12 cellular contexts compared by ENCODE assay signal in genomic region chr16:50593410-50594139, GRCh38. TPM values are rescaled to one million over a fixed set of nuclear protein-coding genes. Genes with fewer than 3 reads are reported as not detected.
DNase-seq lines count a peak whose midpoint lies in the region; ATAC-seq and TF ChIP-seq lines count a peak whose summit lies in the region.
"Had no signal": no experiment of that assay in that cellular context is flagged by ENCODE, and none has a peak within 500 bp of the region (broad histone marks: within the 10 kb centered on the region; RNA-seq: fewer than 3 reads in every experiment).

No MANE protein-coding gene starts in this region.

- H3K23ac ChIP-seq in neuronal stem cell (ENCODE audit: low read depth, low read length, poor library complexity), result no peak overlapping the region

- TF ChIP-seq CTCF in GM10248 (IDR thresholded peaks at IDR 0.05; ENCODE audit: control extremely low read depth, extremely low read depth, low read depth, missing control alignments) (peak; percentile 14), fibroblast of lung (conservative IDR thresholded peaks at IDR 0.05 in 1 of 2, IDR thresholded peaks at IDR 0.05 in 1 of 2; ENCODE audit: low read depth in 1 of 2, low read length in 2 of 2) (peak; percentile 16 to 38)
- no peak for TF ChIP-seq CTCF in activated CD8-positive, alpha-beta T cell treated with anti-CD3 and anti-CD28 coated beads for 36 hours (IDR thresholded peaks at IDR 0.05)

- no peak overlapping the region for H3K9ac ChIP-seq in fibroblast of lung (ENCODE audit: insufficient read depth, low read length)
- H3K9ac ChIP-seq in neuronal stem cell (ENCODE audit: low read depth, low read length, poor library complexity), result no peak overlapping the region

- no peak overlapping the region for H2BK5ac ChIP-seq in neuronal stem cell (ENCODE audit: low read length)

- H3K18ac ChIP-seq in neuronal stem cell (ENCODE audit: low read length), result no peak overlapping the region

- WGBS in neuronal stem cell (ENCODE audit: extremely low coverage in 2 of 2, insufficient read length in 2 of 2, insufficient replicate concordance in 1 of 2), 2 donors, result no CpG with 5 or more reads among the region's 9 CpGs

- H3K4me2 ChIP-seq in fibroblast of lung (ENCODE audit: extremely low read depth, insufficient read depth, low read length) (no peak overlapping the region), neuronal stem cell (ENCODE audit: insufficient read depth, low read length, poor library complexity, severe bottlenecking) (no peak overlapping the region)

- H2BK120ac ChIP-seq in neuronal stem cell (ENCODE audit: low read depth, low read length), result no peak overlapping the region

- H2AFZ ChIP-seq in fibroblast of lung (ENCODE audit: low read length) (no peak overlapping the region), neuronal stem cell (ENCODE audit: low read length) (no peak overlapping the region)

- CTCF ChIA-PET in GM10248 (lab: Yijun Ruan, JAX), result interaction anchor here (0.9 to 2.2 kb wide), 4 partner anchors 12 to 213 kb away, joined by 3 to 6 read pairs (median 4); no protein-coding TSS in a partner anchor
- CTCF ChIA-PET in activated CD8-positive, alpha-beta T cell treated with anti-CD3 and anti-CD28 coated beads for 36 hours (lab: Charles Lee), result interaction anchor here (0.9 to 1.3 kb wide), 4 partner anchors 16 to 569 kb away, joined by 3 read pairs; partner anchors contain the start of gene CNEP1R1

- no peak overlapping the region for H4K8ac ChIP-seq in neuronal stem cell (ENCODE audit: low read depth, low read length)

- H3K27ac ChIP-seq in fibroblast of lung (ENCODE audit: insufficient read depth, low read length) (no peak overlapping the region), neuronal stem cell (replicated peaks; ENCODE audit: low read length) (no peak overlapping the region)
- H3K27ac ChIP-seq: SK-N-MC had no signal

- H3K4me3 ChIP-seq in fibroblast of lung (replicated peaks in 1 of 4; ENCODE audit: control extremely low read depth in 1 of 4, insufficient read depth in 1 of 4, low read depth in 3 of 4, low read length in 4 of 4) (no peak overlapping the region), neuronal stem cell (ENCODE audit: low read length in 2 of 2) (no peak overlapping the region)
- H3K4me3 ChIP-seq: SK-N-MC had no signal

- H3K27me3 ChIP-seq in fibroblast of lung (ENCODE audit: control insufficient read depth, insufficient read depth, low read length), result peaks cover 2% of the 10 kb centered on the region
- H3K27me3 ChIP-seq in neuronal stem cell (ENCODE audit: control insufficient read depth in 3 of 3, insufficient read depth in 3 of 3, low read depth in 1 of 3, low read length in 3 of 3), result no peaks in the 10 kb centered on the region

- H3K9me3 Mint-ChIP-seq in activated CD8-positive, alpha-beta T cell treated with anti-CD3 and anti-CD28 coated beads for 36 hours, result no peaks in the 10 kb centered on the region
- H3K9me3 Mint-ChIP-seq: activated CD4-positive, alpha-beta memory T cell treated with anti-CD3 and anti-CD28 coated beads, Interleukin-2, amount 10 ng/mL, durations not matched to agents 7 days and 5 days had no signal

- H3K27me3 Mint-ChIP-seq in activated CD8-positive, alpha-beta T cell treated with anti-CD3 and anti-CD28 coated beads for 36 hours, result no peaks in the 10 kb centered on the region
- H3K27me3 Mint-ChIP-seq: activated CD4-positive, alpha-beta memory T cell treated with anti-CD3 and anti-CD28 coated beads, Interleukin-2, amount 10 ng/mL, durations not matched to agents 7 days and 5 days had no signal

- no peak overlapping the region for H3K27ac Mint-ChIP-seq in activated CD8-positive, alpha-beta T cell treated with anti-CD3 and anti-CD28 coated beads for 36 hours
- H3K27ac Mint-ChIP-seq: activated CD4-positive, alpha-beta memory T cell treated with anti-CD3 and anti-CD28 coated beads, Interleukin-2, amount 10 ng/mL, durations not matched to agents 7 days and 5 days had no signal

- H3K79me2 ChIP-seq in fibroblast of lung (ENCODE audit: control insufficient read depth, insufficient read depth, low read length), result no peaks in the 10 kb centered on the region

- H3K4me1 ChIP-seq in fibroblast of lung (ENCODE audit: control insufficient read depth, extremely low read depth, insufficient read depth, low read length) (no peaks in the 10 kb centered on the region), neuronal stem cell (ENCODE audit: control insufficient read depth in 2 of 2, insufficient read depth in 1 of 2, low read depth in 1 of 2, low read length in 2 of 2) (peaks cover 2 to 5% of the 10 kb centered on the region in 2 donors)

- peak overlapping the region; percentile 33 for H2AK5ac ChIP-seq in neuronal stem cell (ENCODE audit: low read depth, low read length)

- no peak overlapping the region for H4K91ac ChIP-seq in neuronal stem cell (ENCODE audit: low read depth, low read length, poor library complexity)

- intact Hi-C loops in activated CD8-positive, alpha-beta T cell treated with anti-CD3 and anti-CD28 coated beads for 36 hours (cut with micrococcal nuclease), result no loop called here

- peaks cover 1% of the 10 kb centered on the region for H3K36me3 Mint-ChIP-seq in activated CD8-positive, alpha-beta T cell treated with anti-CD3 and anti-CD28 coated beads for 36 hours (ENCODE audit: low read depth)

- H3K9me3 ChIP-seq in fibroblast of lung (ENCODE audit: control insufficient read depth, insufficient read depth, low read depth, low read length) (no peaks in the 10 kb centered on the region), neuronal stem cell (replicated peaks in 1 of 2; ENCODE audit: control insufficient read depth in 2 of 2, insufficient read depth in 1 of 2, low read depth in 1 of 2, low read length in 2 of 2) (no peaks in the 10 kb centered on the region)

- DNase-seq in GM10248 (ENCODE audit: extremely low spot score) (no peak), OCI-M1 (lab: John Stamatoyannopoulos, UW) (peak; percentile 22), fibroblast of lung (ENCODE audit: low read depth in 2 of 2) (peak in 1 of 2 donors; percentile 36), neuronal stem cell (ENCODE audit: low spot score) (peak; percentile 51), NCI-H1930 (lab: John Stamatoyannopoulos, UW) (no peak), putamen (ENCODE audit: low spot score) (no peak), SIG-M5 (lab: John Stamatoyannopoulos, UW) (no peak)
- DNase-seq in activated CD8-positive, alpha-beta T cell treated with anti-CD3 and anti-CD28 coated beads for 36 hours, result no peak
- DNase-seq: activated CD4-positive, alpha-beta memory T cell treated with anti-CD3 and anti-CD28 coated beads, Interleukin-2, amount 10 ng/mL, durations not matched to agents 7 days and 5 days; DMS79; NCI-H2107 had no signal

- H3K79me1 ChIP-seq in neuronal stem cell (ENCODE audit: low read depth, low read length), result no peaks in the 10 kb centered on the region

- no peak overlapping the region for H3K4ac ChIP-seq in neuronal stem cell (ENCODE audit: low read length)

- H3K36me3 ChIP-seq in fibroblast of lung (ENCODE audit: control insufficient read depth, insufficient read depth, low read length) (no peaks in the 10 kb centered on the region), neuronal stem cell (replicated peaks in 1 of 2; ENCODE audit: control insufficient read depth in 2 of 2, insufficient read depth in 2 of 2, low read length in 2 of 2) (no peaks in the 10 kb centered on the region)

- H3K14ac ChIP-seq in neuronal stem cell (ENCODE audit: low read length), result no peak overlapping the region

- ATAC-seq in activated CD8-positive, alpha-beta T cell treated with anti-CD3 and anti-CD28 coated beads for 36 hours, result no peak

- H3K4me3 Mint-ChIP-seq in activated CD8-positive, alpha-beta T cell treated with anti-CD3 and anti-CD28 coated beads for 36 hours, result no peak overlapping the region
- H3K4me3 Mint-ChIP-seq: activated CD4-positive, alpha-beta memory T cell treated with anti-CD3 and anti-CD28 coated beads, Interleukin-2, amount 10 ng/mL, durations not matched to agents 7 days and 5 days had no signal

- H4K20me1 ChIP-seq in fibroblast of lung (ENCODE audit: control insufficient read depth, extremely low read depth, insufficient read depth, low read length), result no peaks in the 10 kb centered on the region

- H2BK15ac ChIP-seq in neuronal stem cell (ENCODE audit: low read length), result no peak overlapping the region

- POLR2A ChIA-PET in GM10248 (lab: Yijun Ruan, JAX), result no interaction called here
- POLR2A ChIA-PET in activated CD8-positive, alpha-beta T cell treated with anti-CD3 and anti-CD28 coated beads for 36 hours (lab: Charles Lee), result no interaction called here

- H2BK12ac ChIP-seq in neuronal stem cell (ENCODE audit: low read length), result peak overlapping the region; percentile 77

- H3K4me1 Mint-ChIP-seq in activated CD8-positive, alpha-beta T cell treated with anti-CD3 and anti-CD28 coated beads for 36 hours (ENCODE audit: low read depth), result peaks cover 22% of the 10 kb centered on the region

RNA-seq across cellular contexts. Expression of gene NKD1, which starts 45.4 kb away (rescaled TPM):
- total RNA-seq in fibroblast of lung, result under 0.01 TPM in 2 replicates
- polyA plus RNA-seq in fibroblast of lung, result 0.02 and 0.12 TPM in 2 replicates
- 0.05 and 0.10 TPM in 2 replicates for polyA plus RNA-seq in fibroblast of lung (2012)
- polyA minus RNA-seq in fibroblast of lung (ENCODE audit: low replicate concordance), result 0.15 TPM in 1 of 2 replicates, not detected in the other
- polyA plus RNA-seq in neuronal stem cell (2013, experiment 1 of 2), result 1.4 TPM
- 1.7 TPM for polyA plus RNA-seq in neuronal stem cell (2013, experiment 2 of 2)
- 1 to 10 TPM; 1.9 to 3.6 TPM for total RNA-seq in activated CD8-positive, alpha-beta T cell treated with anti-CD3 and anti-CD28 coated beads for 36 hours

Comparison
In these comparisons a context has a peak if more than half of its experiments do, and no peak if none do; other contexts are left out.
1. DNase-seq: peak in OCI-M1 (single experiment) and neuronal stem cell (single experiment); none in GM10248 (single experiment), NCI-H1930 (0 of 2), putamen (single experiment), activated CD8-positive, alpha-beta T cell treated with anti-CD3 and anti-CD28 coated beads for 36 hours (single experiment) and SIG-M5 (single experiment).